1 cellular context compared by ENCODE assay signal in genomic region chr19:12668937-12669271, GRCh38.
TF ChIP-seq lines count a peak whose summit lies in the region.

No MANE protein-coding gene starts in this region.

TF ChIP-seq in Ishikawa, 13 proteins besides CTCF, POLR2A, EP300 and RAD21 (continued from another document):
- TF ChIP-seq USF1 (IDR thresholded peaks at IDR 0.05), result no peak
- TF ChIP-seq ZBTB7A (IDR thresholded peaks at IDR 0.05; ENCODE audit: low read depth), result no peak
